ENCODE assay signal across 1 cellular context in the genomic region with DNA sequence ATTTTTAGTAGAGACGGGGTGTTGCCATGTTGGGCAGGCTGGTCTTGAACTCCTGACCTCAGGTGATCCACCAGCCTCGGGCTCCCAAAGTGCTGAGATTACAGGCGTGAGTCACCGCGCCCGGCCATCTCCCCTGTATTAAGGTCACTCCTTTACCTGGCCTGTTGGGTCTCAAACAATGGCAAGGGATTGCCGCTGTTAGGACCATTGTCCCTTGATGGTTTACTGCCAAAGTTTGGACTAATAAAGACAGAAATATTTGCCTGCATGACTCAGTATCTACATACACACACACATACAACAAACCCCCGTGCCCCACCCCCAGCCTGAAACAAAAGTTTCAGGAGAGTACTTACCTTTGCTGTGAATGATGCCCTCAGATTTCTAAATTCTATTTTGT.
TF ChIP-seq lines count a peak whose summit lies in the region.

No MANE protein-coding gene starts in this region.

TF ChIP-seq in IMR-90, 13 proteins besides CTCF, POLR2A, EP300 and RAD21:
- no peak for TF ChIP-seq SMC3 (IDR thresholded peaks at IDR 0.05; ENCODE audit: low read depth, low read length)
- no peak for TF ChIP-seq NFE2L2 (IDR thresholded peaks at IDR 0.05; ENCODE audit: low read depth, low read length)
- TF ChIP-seq MAZ (IDR thresholded peaks at IDR 0.05; ENCODE audit: borderline replicate concordance, low read depth, low read length): no peak
- TF ChIP-seq BHLHE40 (IDR thresholded peaks at IDR 0.05; ENCODE audit: low read depth, low read length): no peak
- TF ChIP-seq RFX5 (IDR thresholded peaks at IDR 0.05; ENCODE audit: low read depth, low read length): no peak
- TF ChIP-seq, protein P1, sequence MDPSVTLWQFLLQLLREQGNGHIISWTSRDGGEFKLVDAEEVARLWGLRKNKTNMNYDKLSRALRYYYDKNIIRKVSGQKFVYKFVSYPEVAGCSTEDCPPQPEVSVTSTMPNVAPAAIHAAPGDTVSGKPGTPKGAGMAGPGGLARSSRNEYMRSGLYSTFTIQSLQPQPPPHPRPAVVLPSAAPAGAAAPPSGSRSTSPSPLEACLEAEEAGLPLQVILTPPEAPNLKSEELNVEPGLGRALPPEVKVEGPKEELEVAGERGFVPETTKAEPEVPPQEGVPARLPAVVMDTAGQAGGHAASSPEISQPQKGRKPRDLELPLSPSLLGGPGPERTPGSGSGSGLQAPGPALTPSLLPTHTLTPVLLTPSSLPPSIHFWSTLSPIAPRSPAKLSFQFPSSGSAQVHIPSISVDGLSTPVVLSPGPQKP (IDR thresholded peaks at IDR 0.05; ENCODE audit: borderline replicate concordance, low read depth, low read length): no peak
- no peak for TF ChIP-seq FOS (IDR thresholded peaks at IDR 0.05; ENCODE audit: low read depth, low read length)
- no peak for TF ChIP-seq MAFK (IDR thresholded peaks at IDR 0.05; ENCODE audit: low read depth, low read length)
- TF ChIP-seq CHD1 (IDR thresholded peaks at IDR 0.05; ENCODE audit: low read depth, low read length): no peak
- TF ChIP-seq RCOR1 (IDR thresholded peaks at IDR 0.05; ENCODE audit: insufficient replicate concordance, low read length): no peak
- TF ChIP-seq MXI1 (IDR thresholded peaks at IDR 0.05; ENCODE audit: borderline replicate concordance, low read depth, low read length): no peak
- TF ChIP-seq, protein P2, sequence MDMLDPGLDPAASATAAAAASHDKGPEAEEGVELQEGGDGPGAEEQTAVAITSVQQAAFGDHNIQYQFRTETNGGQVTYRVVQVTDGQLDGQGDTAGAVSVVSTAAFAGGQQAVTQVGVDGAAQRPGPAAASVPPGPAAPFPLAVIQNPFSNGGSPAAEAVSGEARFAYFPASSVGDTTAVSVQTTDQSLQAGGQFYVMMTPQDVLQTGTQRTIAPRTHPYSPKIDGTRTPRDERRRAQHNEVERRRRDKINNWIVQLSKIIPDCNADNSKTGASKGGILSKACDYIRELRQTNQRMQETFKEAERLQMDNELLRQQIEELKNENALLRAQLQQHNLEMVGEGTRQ (IDR thresholded peaks at IDR 0.05; ENCODE audit: low read depth, low read length): no peak
- TF ChIP-seq CEBPB (IDR thresholded peaks at IDR 0.05; ENCODE audit: low read depth, low read length): no peak
